ENCODE assay signal across 8 cellular contexts in the genomic region with DNA sequence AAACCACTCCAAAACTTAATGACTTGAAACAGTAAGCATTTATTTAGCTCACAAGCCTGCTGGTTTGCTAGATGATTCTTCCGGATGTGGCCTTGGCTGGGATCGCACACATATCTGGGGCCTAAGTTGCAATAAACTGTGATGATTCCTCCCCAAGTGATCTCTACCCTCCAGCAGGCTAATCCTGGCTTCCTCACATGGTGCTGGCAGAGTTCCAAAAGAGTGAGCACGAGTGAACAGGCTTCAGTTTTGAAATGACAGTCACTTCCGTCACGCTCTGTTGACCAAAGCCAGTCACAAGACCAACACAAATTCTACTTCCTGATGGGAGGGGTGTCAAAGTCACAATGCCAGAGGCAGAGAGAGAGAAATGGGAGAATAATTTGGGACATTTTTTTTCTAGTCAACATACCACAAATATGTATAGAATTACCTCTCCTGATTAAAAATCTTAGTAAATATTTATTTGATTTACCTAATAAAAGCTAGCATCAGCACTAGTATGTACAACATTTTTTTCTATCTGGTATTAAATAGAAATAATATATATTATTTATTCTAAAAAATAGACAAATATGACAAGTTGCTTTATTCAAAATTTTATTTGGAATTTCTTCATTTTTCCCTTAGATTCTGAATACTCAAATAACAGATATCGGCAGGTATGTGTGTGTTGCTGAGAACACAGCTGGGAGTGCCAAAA.
DNase-seq lines count a peak whose midpoint lies in the region; ATAC-seq and TF ChIP-seq lines count a peak whose summit lies in the region.

No MANE protein-coding gene starts in this region.

- no peaks in the 10 kb centered on the region for H3K79me1 ChIP-seq in neuronal stem cell (ENCODE audit: low read depth, low read length)

- H3K14ac ChIP-seq in neuronal stem cell (ENCODE audit: low read length), result no peak overlapping the region

- H3K23ac ChIP-seq in neuronal stem cell (ENCODE audit: low read depth, low read length, poor library complexity), result no peak overlapping the region

- peak; percentile 43 for ATAC-seq in GM18519 (IDR thresholded peaks at IDR 0.05; ENCODE audit: low FRiP score, unreplicated experiment)
- ATAC-seq in HG02885 (IDR thresholded peaks at IDR 0.05; ENCODE audit: poor library complexity, unreplicated experiment), result peak; percentile 60

- H2AK5ac ChIP-seq in neuronal stem cell (ENCODE audit: low read depth, low read length), result no peak overlapping the region

- H3K79me2 ChIP-seq in fibroblast of lung (ENCODE audit: control insufficient read depth, insufficient read depth, low read length), result no peaks in the 10 kb centered on the region

- H3K4me2 ChIP-seq in fibroblast of lung (ENCODE audit: extremely low read depth, insufficient read depth, low read length) (no peak overlapping the region), neuronal stem cell (ENCODE audit: insufficient read depth, low read length, poor library complexity, severe bottlenecking) (no peak overlapping the region)

- no peak overlapping the region for H4K91ac ChIP-seq in neuronal stem cell (ENCODE audit: low read depth, low read length, poor library complexity)

- DNase-seq in AG09309 (ENCODE audit: low read depth) (peak; percentile 49), NCI-H1105 (lab: John Stamatoyannopoulos, UW) (peak; percentile 99), SK-N-DZ (ENCODE audit: low spot score) (peak; percentile 16), fibroblast of lung (ENCODE audit: low read depth in 2 of 2) (peak; percentile 44 to 76), neuronal stem cell (ENCODE audit: low spot score) (peak; percentile 23)
- DNase-seq in stimulated activated naive CD4-positive, alpha-beta T cell treated with Interleukin-2 at 50 U/mL for 16 hours (lab: John Stamatoyannopoulos, UW), result no peak

- H3K18ac ChIP-seq in neuronal stem cell (ENCODE audit: low read length), result no peak overlapping the region

- no peak overlapping the region for H2BK12ac ChIP-seq in neuronal stem cell (ENCODE audit: low read length)

- H3K27ac ChIP-seq in fibroblast of lung (ENCODE audit: insufficient read depth, low read length) (no peak overlapping the region), neuronal stem cell (replicated peaks; ENCODE audit: low read length) (no peak overlapping the region)

- WGBS in neuronal stem cell (ENCODE audit: extremely low coverage in 2 of 2, insufficient read length in 2 of 2, insufficient replicate concordance in 1 of 2), 2 donors, result no CpG with 5 or more reads among the region's 6 CpGs

- H4K20me1 ChIP-seq in fibroblast of lung (ENCODE audit: control insufficient read depth, extremely low read depth, insufficient read depth, low read length), result no peaks in the 10 kb centered on the region

- no peak overlapping the region for H3K4me3 ChIP-seq in AG09309 (ENCODE audit: control insufficient read depth, low read depth, low read length)
- H3K4me3 ChIP-seq in fibroblast of lung (replicated peaks in 1 of 4; ENCODE audit: control extremely low read depth in 1 of 4, insufficient read depth in 1 of 4, low read depth in 3 of 4, low read length in 4 of 4), result no peak overlapping the region
- H3K4me3 ChIP-seq in neuronal stem cell (ENCODE audit: low read length in 2 of 2), result peak overlapping the region in 1 of 2 donors; percentile 21

- H3K27me3 ChIP-seq in fibroblast of lung (ENCODE audit: control insufficient read depth, insufficient read depth, low read length) (no peaks in the 10 kb centered on the region), neuronal stem cell (ENCODE audit: control insufficient read depth in 3 of 3, insufficient read depth in 3 of 3, low read depth in 1 of 3, low read length in 3 of 3) (no peaks in the 10 kb centered on the region)

- no peak overlapping the region for H4K8ac ChIP-seq in neuronal stem cell (ENCODE audit: low read depth, low read length)

- H2BK120ac ChIP-seq in neuronal stem cell (ENCODE audit: low read depth, low read length), result no peak overlapping the region

- H3K36me3 ChIP-seq in fibroblast of lung (ENCODE audit: control insufficient read depth, insufficient read depth, low read length), result no peaks in the 10 kb centered on the region
- no peaks in the 10 kb centered on the region for H3K36me3 ChIP-seq in neuronal stem cell (replicated peaks in 1 of 2; ENCODE audit: control insufficient read depth in 2 of 2, insufficient read depth in 2 of 2, low read length in 2 of 2)

- no peak overlapping the region for H2BK5ac ChIP-seq in neuronal stem cell (ENCODE audit: low read length)

- peak overlapping the region; percentile 17 for H2AFZ ChIP-seq in fibroblast of lung (ENCODE audit: low read length)
- peak overlapping the region; percentile 39 for H2AFZ ChIP-seq in neuronal stem cell (ENCODE audit: low read length)

- no peak overlapping the region for H3K4ac ChIP-seq in neuronal stem cell (ENCODE audit: low read length)

- TF ChIP-seq CTCF in AG09309 (IDR thresholded peaks at IDR 0.05; ENCODE audit: control insufficient read depth, insufficient read depth, low read depth, low read length, missing control alignments) (no peak), fibroblast of lung (conservative IDR thresholded peaks at IDR 0.05 in 1 of 2, IDR thresholded peaks at IDR 0.05 in 1 of 2; ENCODE audit: low read depth in 1 of 2, low read length in 2 of 2) (no peak)

- H3K4me1 ChIP-seq in fibroblast of lung (ENCODE audit: control insufficient read depth, extremely low read depth, insufficient read depth, low read length), result no peaks in the 10 kb centered on the region
- peaks cover 5 to 9% of the 10 kb centered on the region in 2 donors for H3K4me1 ChIP-seq in neuronal stem cell (ENCODE audit: control insufficient read depth in 2 of 2, insufficient read depth in 1 of 2, low read depth in 1 of 2, low read length in 2 of 2)

- H3K9ac ChIP-seq in fibroblast of lung (ENCODE audit: insufficient read depth, low read length) (no peak overlapping the region), neuronal stem cell (ENCODE audit: low read depth, low read length, poor library complexity) (no peak overlapping the region)

- no peak overlapping the region for H2BK15ac ChIP-seq in neuronal stem cell (ENCODE audit: low read length)

- H3K9me3 ChIP-seq in fibroblast of lung (ENCODE audit: control insufficient read depth, insufficient read depth, low read depth, low read length) (no peaks in the 10 kb centered on the region), neuronal stem cell (replicated peaks in 1 of 2; ENCODE audit: control insufficient read depth in 2 of 2, insufficient read depth in 1 of 2, low read depth in 1 of 2, low read length in 2 of 2) (no peaks in the 10 kb centered on the region)
